In genomic region chr11:61890536-61891330, GRCh38 we compare ENCODE assay signal across 1 cellular context.
TF ChIP-seq lines count a peak whose summit lies in the region.

No MANE protein-coding gene starts in this region.

TF ChIP-seq in GM12878, 131 proteins besides CTCF, POLR2A, EP300 and RAD21:
- TF ChIP-seq NR2C2 (IDR thresholded peaks at IDR 0.05; ENCODE audit: borderline replicate concordance, control insufficient read depth, insufficient read length, low read depth): peak; percentile 53
- peak; percentile 89 for TF ChIP-seq NR2C1 (IDR thresholded peaks at IDR 0.05)
- TF ChIP-seq NR2F1 (conservative IDR thresholded peaks at IDR 0.05): peak; percentile 97
- TF ChIP-seq BHLHE40 (IDR thresholded peaks at IDR 0.05; ENCODE audit: borderline replicate concordance in 1 of 2, low read depth in 2 of 2, low read length in 1 of 2): peak in 1 of 2 experiments; percentile 26; a peak in 1 of 4 replicates
- 0 out of 3 replicates have a peak, but pooled peaks of 1 of the 2 experiments have one; percentile 7 for TF ChIP-seq EGR1 (IDR thresholded peaks at IDR 0.05; ENCODE audit: borderline replicate concordance in 1 of 2, low read depth in 2 of 2, low read length in 2 of 2)
- TF ChIP-seq ZBTB33 (IDR thresholded peaks at IDR 0.05): no peak
- peak; percentile 35; the same call in 1 of the 2 replicates for TF ChIP-seq GATAD2B (conservative IDR thresholded peaks at IDR 0.05; ENCODE audit: low read depth)
- TF ChIP-seq EED (IDR thresholded peaks at IDR 0.05; ENCODE audit: low read depth): peak; percentile 12; the same call in 1 of the 2 replicates
- 0 out of 2 replicates have a peak, but pooled peaks have one; percentile 5 for TF ChIP-seq SMC3 (IDR thresholded peaks at IDR 0.05; ENCODE audit: borderline replicate concordance, low read length)
- no peak for TF ChIP-seq RBBP5 (conservative IDR thresholded peaks at IDR 0.05)
- TF ChIP-seq SIN3A (IDR thresholded peaks at IDR 0.05; ENCODE audit: low read depth, low read length): no peak
TF ChIP-seq in GM12878: peak in this region for 8.
